ENCODE assay signal across 2 cellular contexts in the genomic region with DNA sequence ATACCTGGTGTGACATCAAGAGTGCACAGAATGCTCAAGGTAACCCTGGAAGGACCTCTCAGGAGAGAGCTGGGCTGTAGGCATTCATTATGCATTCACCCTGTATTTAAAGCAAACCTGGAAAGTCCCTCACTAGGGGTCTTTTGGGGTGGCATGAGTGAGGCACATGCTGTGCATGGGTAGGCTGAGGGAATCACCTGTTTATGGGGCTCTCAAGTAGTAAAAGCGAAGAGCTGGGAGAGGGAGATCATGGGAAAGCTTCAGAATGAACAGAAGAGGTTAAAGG.
TF ChIP-seq lines count a peak whose summit lies in the region.

No MANE protein-coding gene starts in this region.

TF ChIP-seq in SK-N-SH, 30 proteins besides CTCF, POLR2A, EP300 and RAD21 (continued from another document):
- TF ChIP-seq, protein P1, sequence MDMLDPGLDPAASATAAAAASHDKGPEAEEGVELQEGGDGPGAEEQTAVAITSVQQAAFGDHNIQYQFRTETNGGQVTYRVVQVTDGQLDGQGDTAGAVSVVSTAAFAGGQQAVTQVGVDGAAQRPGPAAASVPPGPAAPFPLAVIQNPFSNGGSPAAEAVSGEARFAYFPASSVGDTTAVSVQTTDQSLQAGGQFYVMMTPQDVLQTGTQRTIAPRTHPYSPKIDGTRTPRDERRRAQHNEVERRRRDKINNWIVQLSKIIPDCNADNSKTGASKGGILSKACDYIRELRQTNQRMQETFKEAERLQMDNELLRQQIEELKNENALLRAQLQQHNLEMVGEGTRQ (IDR thresholded peaks at IDR 0.05; ENCODE audit: borderline replicate concordance, low read depth, low read length): no peak
- TF ChIP-seq MEF2A (IDR thresholded peaks at IDR 0.05; ENCODE audit: borderline replicate concordance, low read depth): no peak
- no peak for TF ChIP-seq SMC3 (IDR thresholded peaks at IDR 0.05; ENCODE audit: low read depth, low read length)
- TF ChIP-seq, protein P2, sequence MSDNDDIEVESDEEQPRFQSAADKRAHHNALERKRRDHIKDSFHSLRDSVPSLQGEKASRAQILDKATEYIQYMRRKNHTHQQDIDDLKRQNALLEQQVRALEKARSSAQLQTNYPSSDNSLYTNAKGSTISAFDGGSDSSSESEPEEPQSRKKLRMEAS (IDR thresholded peaks at IDR 0.05; ENCODE audit: low read depth): no peak
- TF ChIP-seq TEAD4 (IDR thresholded peaks at IDR 0.05; ENCODE audit: borderline replicate concordance, insufficient read depth): no peak
- no peak for TF ChIP-seq FOSL2 (IDR thresholded peaks at IDR 0.05; ENCODE audit: borderline replicate concordance, low read depth)
- no peak for TF ChIP-seq FOXJ3 (CRISPR knock-in tag; IDR thresholded peaks at IDR 0.05)
- TF ChIP-seq EZH2phosphoT487 (IDR thresholded peaks at IDR 0.05; ENCODE audit: borderline replicate concordance, low read depth): no peak
- TF ChIP-seq, protein P3, sequence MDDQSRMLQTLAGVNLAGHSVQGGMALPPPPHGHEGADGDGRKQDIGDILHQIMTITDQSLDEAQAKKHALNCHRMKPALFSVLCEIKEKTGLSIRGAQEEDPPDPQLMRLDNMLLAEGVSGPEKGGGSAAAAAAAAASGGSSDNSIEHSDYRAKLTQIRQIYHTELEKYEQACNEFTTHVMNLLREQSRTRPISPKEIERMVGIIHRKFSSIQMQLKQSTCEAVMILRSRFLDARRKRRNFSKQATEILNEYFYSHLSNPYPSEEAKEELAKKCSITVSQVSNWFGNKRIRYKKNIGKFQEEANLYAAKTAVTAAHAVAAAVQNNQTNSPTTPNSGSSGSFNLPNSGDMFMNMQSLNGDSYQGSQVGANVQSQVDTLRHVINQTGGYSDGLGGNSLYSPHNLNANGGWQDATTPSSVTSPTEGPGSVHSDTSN (IDR thresholded peaks at IDR 0.05): no peak
- TF ChIP-seq, protein P4, sequence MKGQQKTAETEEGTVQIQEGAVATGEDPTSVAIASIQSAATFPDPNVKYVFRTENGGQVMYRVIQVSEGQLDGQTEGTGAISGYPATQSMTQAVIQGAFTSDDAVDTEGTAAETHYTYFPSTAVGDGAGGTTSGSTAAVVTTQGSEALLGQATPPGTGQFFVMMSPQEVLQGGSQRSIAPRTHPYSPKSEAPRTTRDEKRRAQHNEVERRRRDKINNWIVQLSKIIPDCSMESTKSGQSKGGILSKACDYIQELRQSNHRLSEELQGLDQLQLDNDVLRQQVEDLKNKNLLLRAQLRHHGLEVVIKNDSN (IDR thresholded peaks at IDR 0.05; ENCODE audit: borderline replicate concordance, low read depth): no peak
- no peak for TF ChIP-seq FOXM1 (IDR thresholded peaks at IDR 0.05; ENCODE audit: low read depth)
- no peak for TF ChIP-seq NFIC (IDR thresholded peaks at IDR 0.05; ENCODE audit: borderline replicate concordance)
- TF ChIP-seq, protein P5, sequence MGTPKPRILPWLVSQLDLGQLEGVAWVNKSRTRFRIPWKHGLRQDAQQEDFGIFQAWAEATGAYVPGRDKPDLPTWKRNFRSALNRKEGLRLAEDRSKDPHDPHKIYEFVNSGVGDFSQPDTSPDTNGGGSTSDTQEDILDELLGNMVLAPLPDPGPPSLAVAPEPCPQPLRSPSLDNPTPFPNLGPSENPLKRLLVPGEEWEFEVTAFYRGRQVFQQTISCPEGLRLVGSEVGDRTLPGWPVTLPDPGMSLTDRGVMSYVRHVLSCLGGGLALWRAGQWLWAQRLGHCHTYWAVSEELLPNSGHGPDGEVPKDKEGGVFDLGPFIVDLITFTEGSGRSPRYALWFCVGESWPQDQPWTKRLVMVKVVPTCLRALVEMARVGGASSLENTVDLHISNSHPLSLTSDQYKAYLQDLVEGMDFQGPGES (IDR thresholded peaks at IDR 0.05; ENCODE audit: low read depth, low read length): no peak
- no peak for TF ChIP-seq JUND (IDR thresholded peaks at IDR 0.05)
- TF ChIP-seq GABPA (IDR thresholded peaks at IDR 0.05; ENCODE audit: low read depth): no peak

TF ChIP-seq in SK-N-SH treated with all-trans-retinoic acid at 6 μM for 48 hours, 23 proteins besides CTCF, POLR2A, EP300 and RAD21 (continued from another document):
- TF ChIP-seq, protein P6, sequence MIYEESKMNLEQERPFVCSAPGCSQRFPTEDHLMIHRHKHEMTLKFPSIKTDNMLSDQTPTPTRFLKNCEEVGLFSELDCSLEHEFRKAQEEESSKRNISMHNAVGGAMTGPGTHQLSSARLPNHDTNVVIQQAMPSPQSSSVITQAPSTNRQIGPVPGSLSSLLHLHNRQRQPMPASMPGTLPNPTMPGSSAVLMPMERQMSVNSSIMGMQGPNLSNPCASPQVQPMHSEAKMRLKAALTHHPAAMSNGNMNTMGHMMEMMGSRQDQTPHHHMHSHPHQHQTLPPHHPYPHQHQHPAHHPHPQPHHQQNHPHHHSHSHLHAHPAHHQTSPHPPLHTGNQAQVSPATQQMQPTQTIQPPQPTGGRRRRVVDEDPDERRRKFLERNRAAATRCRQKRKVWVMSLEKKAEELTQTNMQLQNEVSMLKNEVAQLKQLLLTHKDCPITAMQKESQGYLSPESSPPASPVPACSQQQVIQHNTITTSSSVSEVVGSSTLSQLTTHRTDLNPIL (CRISPR knock-in tag; IDR thresholded peaks at IDR 0.05; ENCODE audit: low read depth): no peak
- no peak for TF ChIP-seq CSDC2 (CRISPR knock-in tag; IDR thresholded peaks at IDR 0.05)
- TF ChIP-seq, protein P7, sequence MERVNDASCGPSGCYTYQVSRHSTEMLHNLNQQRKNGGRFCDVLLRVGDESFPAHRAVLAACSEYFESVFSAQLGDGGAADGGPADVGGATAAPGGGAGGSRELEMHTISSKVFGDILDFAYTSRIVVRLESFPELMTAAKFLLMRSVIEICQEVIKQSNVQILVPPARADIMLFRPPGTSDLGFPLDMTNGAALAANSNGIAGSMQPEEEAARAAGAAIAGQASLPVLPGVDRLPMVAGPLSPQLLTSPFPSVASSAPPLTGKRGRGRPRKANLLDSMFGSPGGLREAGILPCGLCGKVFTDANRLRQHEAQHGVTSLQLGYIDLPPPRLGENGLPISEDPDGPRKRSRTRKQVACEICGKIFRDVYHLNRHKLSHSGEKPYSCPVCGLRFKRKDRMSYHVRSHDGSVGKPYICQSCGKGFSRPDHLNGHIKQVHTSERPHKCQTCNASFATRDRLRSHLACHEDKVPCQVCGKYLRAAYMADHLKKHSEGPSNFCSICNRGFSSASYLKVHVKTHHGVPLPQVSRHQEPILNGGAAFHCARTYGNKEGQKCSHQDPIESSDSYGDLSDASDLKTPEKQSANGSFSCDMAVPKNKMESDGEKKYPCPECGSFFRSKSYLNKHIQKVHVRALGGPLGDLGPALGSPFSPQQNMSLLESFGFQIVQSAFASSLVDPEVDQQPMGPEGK (CRISPR knock-in tag; IDR thresholded peaks at IDR 0.05; ENCODE audit: borderline replicate concordance): no peak
- TF ChIP-seq, protein P8, sequence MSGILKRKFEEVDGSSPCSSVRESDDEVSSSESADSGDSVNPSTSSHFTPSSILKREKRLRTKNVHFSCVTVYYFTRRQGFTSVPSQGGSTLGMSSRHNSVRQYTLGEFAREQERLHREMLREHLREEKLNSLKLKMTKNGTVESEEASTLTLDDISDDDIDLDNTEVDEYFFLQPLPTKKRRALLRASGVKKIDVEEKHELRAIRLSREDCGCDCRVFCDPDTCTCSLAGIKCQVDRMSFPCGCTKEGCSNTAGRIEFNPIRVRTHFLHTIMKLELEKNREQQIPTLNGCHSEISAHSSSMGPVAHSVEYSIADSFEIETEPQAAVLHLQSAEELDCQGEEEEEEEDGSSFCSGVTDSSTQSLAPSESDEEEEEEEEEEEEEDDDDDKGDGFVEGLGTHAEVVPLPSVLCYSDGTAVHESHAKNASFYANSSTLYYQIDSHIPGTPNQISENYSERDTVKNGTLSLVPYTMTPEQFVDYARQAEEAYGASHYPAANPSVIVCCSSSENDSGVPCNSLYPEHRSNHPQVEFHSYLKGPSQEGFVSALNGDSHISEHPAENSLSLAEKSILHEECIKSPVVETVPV (CRISPR knock-in tag; IDR thresholded peaks at IDR 0.05): no peak
- no peak for TF ChIP-seq PPARA (CRISPR knock-in tag; IDR thresholded peaks at IDR 0.05; ENCODE audit: borderline replicate concordance)
- TF ChIP-seq ARNTL (CRISPR knock-in tag; IDR thresholded peaks at IDR 0.05; ENCODE audit: borderline replicate concordance, low read depth): no peak
- TF ChIP-seq ZFP3 (CRISPR knock-in tag; IDR thresholded peaks at IDR 0.05): no peak
- TF ChIP-seq TOX (CRISPR knock-in tag; IDR thresholded peaks at IDR 0.05; ENCODE audit: borderline replicate concordance): no peak
- no peak for TF ChIP-seq RARB (CRISPR knock-in tag; IDR thresholded peaks at IDR 0.05)
TF ChIP-seq in SK-N-SH treated with all-trans-retinoic acid at 6 μM for 48 hours: peak in this region for 0.
